ENCODE assay signal across 1 cellular context in the genomic region with DNA sequence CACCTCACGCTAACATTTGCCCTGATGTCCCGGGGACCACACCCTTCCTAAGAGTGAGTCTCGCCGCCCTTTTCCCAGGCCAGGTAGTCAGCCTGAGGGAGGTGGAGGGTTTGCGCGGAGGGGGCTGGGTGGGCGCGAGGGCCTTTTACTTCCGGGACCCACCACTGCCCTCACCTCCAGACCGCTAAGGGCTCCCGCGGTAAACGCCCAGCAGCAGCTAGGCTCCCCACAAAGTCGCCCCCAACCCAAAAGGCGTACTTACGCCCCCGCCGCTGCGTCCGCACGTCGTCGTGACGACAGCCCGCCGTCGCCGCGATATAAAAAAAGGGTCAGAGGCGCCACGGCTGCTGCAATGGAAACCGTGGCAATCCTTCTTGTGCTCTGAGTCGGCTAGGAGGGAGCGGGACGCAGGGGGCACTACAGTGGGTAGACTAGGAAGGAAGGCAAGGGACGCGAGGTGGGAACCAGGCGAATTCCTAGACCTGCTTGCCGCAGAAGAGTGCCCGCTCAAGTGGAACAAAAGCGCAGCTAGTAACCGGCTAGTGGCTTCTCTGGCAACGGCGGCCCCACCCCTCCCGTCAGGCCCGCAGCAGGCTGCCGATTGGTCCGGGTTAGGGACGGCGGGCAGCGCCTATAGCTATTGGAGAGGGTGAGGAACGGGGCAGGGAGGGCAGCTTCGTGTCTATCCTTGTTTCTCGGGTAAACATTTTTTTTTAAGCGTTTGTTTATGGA.
TF ChIP-seq lines count a peak whose summit lies in the region.

A gene with protein sequence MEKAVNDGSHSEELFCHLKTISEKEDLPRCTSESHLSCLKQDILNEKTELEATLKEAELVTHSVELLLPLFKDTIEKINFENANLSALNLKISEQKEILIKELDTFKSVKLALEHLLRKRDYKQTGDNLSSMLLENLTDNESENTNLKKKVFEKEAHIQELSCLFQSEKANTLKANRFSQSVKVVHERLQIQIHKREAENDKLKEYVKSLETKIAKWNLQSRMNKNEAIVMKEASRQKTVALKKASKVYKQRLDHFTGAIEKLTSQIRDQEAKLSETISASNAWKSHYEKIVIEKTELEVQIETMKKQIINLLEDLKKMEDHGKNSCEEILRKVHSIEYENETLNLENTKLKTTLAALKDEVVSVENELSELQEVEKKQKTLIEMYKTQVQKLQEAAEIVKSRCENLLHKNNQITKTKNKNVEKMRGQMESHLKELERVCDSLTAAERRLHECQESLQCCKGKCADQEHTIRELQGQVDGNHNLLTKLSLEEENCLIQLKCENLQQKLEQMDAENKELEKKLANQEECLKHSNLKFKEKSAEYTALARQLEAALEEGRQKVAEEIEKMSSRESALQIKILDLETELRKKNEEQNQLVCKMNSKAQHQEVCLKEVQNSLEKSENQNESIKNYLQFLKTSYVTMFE (minus strand): TSS at position 553 of the 732 bp plus-strand sequence. CDS start 9,296 bp downstream, outside the sequence.

TF ChIP-seq in GM12878, 131 proteins besides CTCF, POLR2A, EP300 and RAD21 (continued from another document):
- TF ChIP-seq, protein P1, sequence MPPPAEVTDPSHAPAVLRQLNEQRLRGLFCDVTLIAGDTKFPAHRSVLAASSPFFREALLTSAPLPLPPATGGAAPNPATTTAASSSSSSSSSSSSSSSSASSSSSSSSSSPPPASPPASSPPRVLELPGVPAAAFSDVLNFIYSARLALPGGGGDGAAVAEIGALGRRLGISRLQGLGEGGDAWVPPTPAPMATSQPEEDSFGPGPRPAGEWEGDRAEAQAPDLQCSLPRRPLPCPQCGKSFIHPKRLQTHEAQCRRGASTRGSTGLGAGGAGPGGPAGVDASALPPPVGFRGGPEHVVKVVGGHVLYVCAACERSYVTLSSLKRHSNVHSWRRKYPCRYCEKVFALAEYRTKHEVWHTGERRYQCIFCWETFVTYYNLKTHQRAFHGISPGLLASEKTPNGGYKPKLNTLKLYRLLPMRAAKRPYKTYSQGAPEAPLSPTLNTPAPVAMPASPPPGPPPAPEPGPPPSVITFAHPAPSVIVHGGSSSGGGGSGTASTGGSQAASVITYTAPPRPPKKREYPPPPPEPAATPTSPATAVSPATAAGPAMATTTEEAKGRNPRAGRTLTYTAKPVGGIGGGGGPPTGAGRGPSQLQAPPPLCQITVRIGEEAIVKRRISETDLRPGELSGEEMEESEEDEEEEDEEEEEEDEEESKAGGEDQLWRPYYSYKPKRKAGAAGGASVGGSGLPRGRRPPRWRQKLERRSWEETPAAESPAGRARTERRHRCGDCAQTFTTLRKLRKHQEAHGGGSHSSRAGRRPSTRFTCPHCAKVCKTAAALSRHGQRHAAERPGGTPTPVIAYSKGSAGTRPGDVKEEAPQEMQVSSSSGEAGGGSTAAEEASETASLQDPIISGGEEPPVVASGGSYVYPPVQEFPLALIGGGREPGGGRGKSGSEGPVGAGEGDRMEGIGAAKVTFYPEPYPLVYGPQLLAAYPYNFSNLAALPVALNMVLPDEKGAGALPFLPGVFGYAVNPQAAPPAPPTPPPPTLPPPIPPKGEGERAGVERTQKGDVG (CRISPR knock-in tag; IDR thresholded peaks at IDR 0.05): no peak
- TF ChIP-seq SPI1 (IDR thresholded peaks at IDR 0.05; ENCODE audit: borderline replicate concordance, insufficient read depth, low read depth, low read length) (no peak), YY1 (IDR thresholded peaks at IDR 0.05; ENCODE audit: low read depth, low read length) (peak; percentile 64; the same call in 1 of the 2 replicates), SMARCA5 (IDR thresholded peaks at IDR 0.05) (no peak), SMC3 (IDR thresholded peaks at IDR 0.05; ENCODE audit: borderline replicate concordance, low read length) (no peak), BMI1 (IDR thresholded peaks at IDR 0.05; ENCODE audit: borderline replicate concordance) (0 out of 2 replicates have a peak, but pooled peaks have one; percentile 42), CHD2 (IDR thresholded peaks at IDR 0.05; ENCODE audit: borderline replicate concordance, low read depth, low read length) (peak; percentile 61; the same call in 1 of the 2 replicates), SREBF1 (IDR thresholded peaks at IDR 0.05; ENCODE audit: low read length) (no peak), NBN (IDR thresholded peaks at IDR 0.05) (no peak; the same call in 1 of the 2 replicates), CHD4 (IDR thresholded peaks at IDR 0.05) (no peak), RFX5 (IDR thresholded peaks at IDR 0.05; ENCODE audit: low read depth, low read length) (peak; percentile 83; the same call in 1 of the 2 replicates), NR2C1 (IDR thresholded peaks at IDR 0.05) (no peak), TARDBP (IDR thresholded peaks at IDR 0.05; ENCODE audit: borderline replicate concordance) (no peak), TCF3 (IDR thresholded peaks at IDR 0.05; ENCODE audit: borderline replicate concordance, insufficient read depth, low read depth, low read length) (no peak), RB1 (IDR thresholded peaks at IDR 0.05; ENCODE audit: borderline replicate concordance) (0 out of 2 replicates have a peak, but pooled peaks have one; percentile 24), PML (IDR thresholded peaks at IDR 0.05; ENCODE audit: low read length) (no peak; the same call in 1 of the 2 replicates), ASH2L (IDR thresholded peaks at IDR 0.05; ENCODE audit: borderline replicate concordance, low read depth) (peak; percentile 45; the same call in 1 of the 2 replicates), CREB1 (IDR thresholded peaks at IDR 0.05; ENCODE audit: low read depth) (peak; percentile 93), RELA (IDR thresholded peaks at IDR 0.05; ENCODE audit: borderline replicate concordance, partially characterized antibody) (no peak), BACH1 (IDR thresholded peaks at IDR 0.05; ENCODE audit: borderline replicate concordance) (no peak), CREM (IDR thresholded peaks at IDR 0.05; ENCODE audit: low read depth) (peak; percentile 91), GABPA (IDR thresholded peaks at IDR 0.05; ENCODE audit: low read depth) (no peak), CBX5 (IDR thresholded peaks at IDR 0.05; ENCODE audit: low read depth) (no peak), CBX3 (IDR thresholded peaks at IDR 0.05; ENCODE audit: borderline replicate concordance, low read depth) (no peak), ZNF384 (IDR thresholded peaks at IDR 0.05; ENCODE audit: borderline replicate concordance, low read depth, low read length) (peak; percentile 73), CBFB (IDR thresholded peaks at IDR 0.05; ENCODE audit: low read depth) (0 out of 2 replicates have a peak, but pooled peaks have one; percentile 17), EGR1 (IDR thresholded peaks at IDR 0.05; ENCODE audit: borderline replicate concordance in 1 of 2, low read depth in 2 of 2, low read length in 2 of 2) (peak; percentile 86 to 94), TAF1 (IDR thresholded peaks at IDR 0.05; ENCODE audit: borderline replicate concordance, low read depth, low read length) (peak; percentile 38; the same call in 1 of the 2 replicates), MYC (IDR thresholded peaks at IDR 0.05; ENCODE audit: insufficient read depth, insufficient read length, insufficient replicate concordance, low read length, severe bottlenecking) (no peak), DPF2 (IDR thresholded peaks at IDR 0.05) (peak; percentile 34; the same call in 1 of the 2 replicates)
- TF ChIP-seq, protein P2, sequence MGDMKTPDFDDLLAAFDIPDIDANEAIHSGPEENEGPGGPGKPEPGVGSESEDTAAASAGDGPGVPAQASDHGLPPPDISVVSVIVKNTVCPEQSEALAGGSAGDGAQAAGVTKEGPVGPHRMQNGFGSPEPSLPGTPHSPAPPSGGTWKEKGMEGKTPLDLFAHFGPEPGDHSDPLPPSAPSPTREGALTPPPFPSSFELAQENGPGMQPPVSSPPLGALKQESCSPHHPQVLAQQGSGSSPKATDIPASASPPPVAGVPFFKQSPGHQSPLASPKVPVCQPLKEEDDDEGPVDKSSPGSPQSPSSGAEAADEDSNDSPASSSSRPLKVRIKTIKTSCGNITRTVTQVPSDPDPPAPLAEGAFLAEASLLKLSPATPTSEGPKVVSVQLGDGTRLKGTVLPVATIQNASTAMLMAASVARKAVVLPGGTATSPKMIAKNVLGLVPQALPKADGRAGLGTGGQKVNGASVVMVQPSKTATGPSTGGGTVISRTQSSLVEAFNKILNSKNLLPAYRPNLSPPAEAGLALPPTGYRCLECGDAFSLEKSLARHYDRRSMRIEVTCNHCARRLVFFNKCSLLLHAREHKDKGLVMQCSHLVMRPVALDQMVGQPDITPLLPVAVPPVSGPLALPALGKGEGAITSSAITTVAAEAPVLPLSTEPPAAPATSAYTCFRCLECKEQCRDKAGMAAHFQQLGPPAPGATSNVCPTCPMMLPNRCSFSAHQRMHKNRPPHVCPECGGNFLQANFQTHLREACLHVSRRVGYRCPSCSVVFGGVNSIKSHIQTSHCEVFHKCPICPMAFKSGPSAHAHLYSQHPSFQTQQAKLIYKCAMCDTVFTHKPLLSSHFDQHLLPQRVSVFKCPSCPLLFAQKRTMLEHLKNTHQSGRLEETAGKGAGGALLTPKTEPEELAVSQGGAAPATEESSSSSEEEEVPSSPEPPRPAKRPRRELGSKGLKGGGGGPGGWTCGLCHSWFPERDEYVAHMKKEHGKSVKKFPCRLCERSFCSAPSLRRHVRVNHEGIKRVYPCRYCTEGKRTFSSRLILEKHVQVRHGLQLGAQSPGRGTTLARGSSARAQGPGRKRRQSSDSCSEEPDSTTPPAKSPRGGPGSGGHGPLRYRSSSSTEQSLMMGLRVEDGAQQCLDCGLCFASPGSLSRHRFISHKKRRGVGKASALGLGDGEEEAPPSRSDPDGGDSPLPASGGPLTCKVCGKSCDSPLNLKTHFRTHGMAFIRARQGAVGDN (IDR thresholded peaks at IDR 0.05): no peak
- TF ChIP-seq, protein P3, sequence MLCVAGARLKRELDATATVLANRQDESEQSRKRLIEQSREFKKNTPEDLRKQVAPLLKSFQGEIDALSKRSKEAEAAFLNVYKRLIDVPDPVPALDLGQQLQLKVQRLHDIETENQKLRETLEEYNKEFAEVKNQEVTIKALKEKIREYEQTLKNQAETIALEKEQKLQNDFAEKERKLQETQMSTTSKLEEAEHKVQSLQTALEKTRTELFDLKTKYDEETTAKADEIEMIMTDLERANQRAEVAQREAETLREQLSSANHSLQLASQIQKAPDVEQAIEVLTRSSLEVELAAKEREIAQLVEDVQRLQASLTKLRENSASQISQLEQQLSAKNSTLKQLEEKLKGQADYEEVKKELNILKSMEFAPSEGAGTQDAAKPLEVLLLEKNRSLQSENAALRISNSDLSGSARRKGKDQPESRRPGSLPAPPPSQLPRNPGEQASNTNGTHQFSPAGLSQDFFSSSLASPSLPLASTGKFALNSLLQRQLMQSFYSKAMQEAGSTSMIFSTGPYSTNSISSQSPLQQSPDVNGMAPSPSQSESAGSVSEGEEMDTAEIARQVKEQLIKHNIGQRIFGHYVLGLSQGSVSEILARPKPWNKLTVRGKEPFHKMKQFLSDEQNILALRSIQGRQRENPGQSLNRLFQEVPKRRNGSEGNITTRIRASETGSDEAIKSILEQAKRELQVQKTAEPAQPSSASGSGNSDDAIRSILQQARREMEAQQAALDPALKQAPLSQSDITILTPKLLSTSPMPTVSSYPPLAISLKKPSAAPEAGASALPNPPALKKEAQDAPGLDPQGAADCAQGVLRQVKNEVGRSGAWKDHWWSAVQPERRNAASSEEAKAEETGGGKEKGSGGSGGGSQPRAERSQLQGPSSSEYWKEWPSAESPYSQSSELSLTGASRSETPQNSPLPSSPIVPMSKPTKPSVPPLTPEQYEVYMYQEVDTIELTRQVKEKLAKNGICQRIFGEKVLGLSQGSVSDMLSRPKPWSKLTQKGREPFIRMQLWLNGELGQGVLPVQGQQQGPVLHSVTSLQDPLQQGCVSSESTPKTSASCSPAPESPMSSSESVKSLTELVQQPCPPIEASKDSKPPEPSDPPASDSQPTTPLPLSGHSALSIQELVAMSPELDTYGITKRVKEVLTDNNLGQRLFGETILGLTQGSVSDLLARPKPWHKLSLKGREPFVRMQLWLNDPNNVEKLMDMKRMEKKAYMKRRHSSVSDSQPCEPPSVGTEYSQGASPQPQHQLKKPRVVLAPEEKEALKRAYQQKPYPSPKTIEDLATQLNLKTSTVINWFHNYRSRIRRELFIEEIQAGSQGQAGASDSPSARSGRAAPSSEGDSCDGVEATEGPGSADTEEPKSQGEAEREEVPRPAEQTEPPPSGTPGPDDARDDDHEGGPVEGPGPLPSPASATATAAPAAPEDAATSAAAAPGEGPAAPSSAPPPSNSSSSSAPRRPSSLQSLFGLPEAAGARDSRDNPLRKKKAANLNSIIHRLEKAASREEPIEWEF (IDR thresholded peaks at IDR 0.05; ENCODE audit: insufficient replicate concordance, low read depth, low read length): no peak
- TF ChIP-seq, protein P4, sequence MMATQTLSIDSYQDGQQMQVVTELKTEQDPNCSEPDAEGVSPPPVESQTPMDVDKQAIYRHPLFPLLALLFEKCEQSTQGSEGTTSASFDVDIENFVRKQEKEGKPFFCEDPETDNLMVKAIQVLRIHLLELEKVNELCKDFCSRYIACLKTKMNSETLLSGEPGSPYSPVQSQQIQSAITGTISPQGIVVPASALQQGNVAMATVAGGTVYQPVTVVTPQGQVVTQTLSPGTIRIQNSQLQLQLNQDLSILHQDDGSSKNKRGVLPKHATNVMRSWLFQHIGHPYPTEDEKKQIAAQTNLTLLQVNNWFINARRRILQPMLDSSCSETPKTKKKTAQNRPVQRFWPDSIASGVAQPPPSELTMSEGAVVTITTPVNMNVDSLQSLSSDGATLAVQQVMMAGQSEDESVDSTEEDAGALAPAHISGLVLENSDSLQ (IDR thresholded peaks at IDR 0.05): peak; percentile 33; the same call in 1 of the 2 replicates
- TF ChIP-seq, protein P5, sequence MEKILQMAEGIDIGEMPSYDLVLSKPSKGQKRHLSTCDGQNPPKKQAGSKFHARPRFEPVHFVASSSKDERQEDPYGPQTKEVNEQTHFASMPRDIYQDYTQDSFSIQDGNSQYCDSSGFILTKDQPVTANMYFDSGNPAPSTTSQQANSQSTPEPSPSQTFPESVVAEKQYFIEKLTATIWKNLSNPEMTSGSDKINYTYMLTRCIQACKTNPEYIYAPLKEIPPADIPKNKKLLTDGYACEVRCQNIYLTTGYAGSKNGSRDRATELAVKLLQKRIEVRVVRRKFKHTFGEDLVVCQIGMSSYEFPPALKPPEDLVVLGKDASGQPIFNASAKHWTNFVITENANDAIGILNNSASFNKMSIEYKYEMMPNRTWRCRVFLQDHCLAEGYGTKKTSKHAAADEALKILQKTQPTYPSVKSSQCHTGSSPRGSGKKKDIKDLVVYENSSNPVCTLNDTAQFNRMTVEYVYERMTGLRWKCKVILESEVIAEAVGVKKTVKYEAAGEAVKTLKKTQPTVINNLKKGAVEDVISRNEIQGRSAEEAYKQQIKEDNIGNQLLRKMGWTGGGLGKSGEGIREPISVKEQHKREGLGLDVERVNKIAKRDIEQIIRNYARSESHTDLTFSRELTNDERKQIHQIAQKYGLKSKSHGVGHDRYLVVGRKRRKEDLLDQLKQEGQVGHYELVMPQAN (conservative IDR thresholded peaks at IDR 0.05): peak; percentile 87
TF ChIP-seq in GM12878: peak in this region for 22.
